ENCODE assay signal across 25 cellular contexts in genomic region chr4:83498187-83498586, GRCh38.
"Had no signal": no experiment of that assay in that cellular context is flagged by ENCODE, and none has a peak within 500 bp of the region (broad histone marks: within the 10 kb centered on the region; RNA-seq: fewer than 3 reads in every experiment).

No MANE protein-coding gene starts in this region.

- H3K27me3 ChIP-seq: hepatocyte, neural progenitor cell, ovary, tibial nerve, vagina had no signal

- H3K9me3 Mint-ChIP-seq: mesothelial cell of epicardium; naive B cell; natural killer cell; nephron progenitor cell; neural progenitor cell; stimulated activated naive CD8-positive, alpha-beta T cell treated with anti-CD3 and anti-CD28 coated beads, Interleukin-15, amount 100 ng/mL, for 72 hours; type B pancreatic cell had no signal

- H3K4me1 ChIP-seq: left ventricle myocardium inferior, neural progenitor cell, prostate gland, tibial nerve, vagina had no signal

- H3K27me3 Mint-ChIP-seq: stimulated activated naive CD8-positive, alpha-beta T cell treated with anti-CD3 and anti-CD28 coated beads, Interleukin-15, amount 100 ng/mL, for 72 hours; type B pancreatic cell had no signal

- ATAC-seq: right cardiac atrium; sciatic nerve; stimulated activated naive CD8-positive, alpha-beta T cell treated with anti-CD3 and anti-CD28 coated beads, Interleukin-15, amount 100 ng/mL, for 72 hours had no signal

- H3K9ac ChIP-seq: neural progenitor cell had no signal

- H3K36me3 Mint-ChIP-seq: mesothelial cell of epicardium, naive B cell, natural killer cell, neural progenitor cell, type B pancreatic cell had no signal

- H3K4me3 Mint-ChIP-seq: mesothelial cell of epicardium; naive B cell; natural killer cell; nephron progenitor cell; neural progenitor cell; stimulated activated naive CD8-positive, alpha-beta T cell treated with anti-CD3 and anti-CD28 coated beads, Interleukin-15, amount 100 ng/mL, for 72 hours; type B pancreatic cell had no signal

- H3K4me3 ChIP-seq: hepatocyte, left ventricle myocardium inferior, lung, neural progenitor cell, ovary, prostate gland, skin epidermis, tibial nerve, vagina had no signal

- H2AFZ ChIP-seq: hepatocyte, neural progenitor cell had no signal

- H3K27ac ChIP-seq: hepatocyte, left ventricle myocardium inferior, neural progenitor cell, ovary, prostate gland, skin epidermis, tibial nerve, vagina had no signal

- H3K27ac Mint-ChIP-seq: mesothelial cell of epicardium; natural killer cell; nephron progenitor cell; neural progenitor cell; stimulated activated naive CD8-positive, alpha-beta T cell treated with anti-CD3 and anti-CD28 coated beads, Interleukin-15, amount 100 ng/mL, for 72 hours; type B pancreatic cell had no signal

- H3K36me3 ChIP-seq: left ventricle myocardium inferior, neural progenitor cell, ovary, prostate gland, tibial nerve, vagina had no signal

- H3K4me2 ChIP-seq: hepatocyte, neural progenitor cell had no signal

- H3K9me3 ChIP-seq: left ventricle myocardium inferior, ovary, prostate gland, tibial nerve, vagina had no signal

- DNase-seq: islet precursor cell; left ventricle myocardium inferior; naive B cell; natural killer cell; nephron progenitor cell; ovary; retina; right cardiac atrium; stimulated activated CD4-positive, alpha-beta T cell treated with anti-CD3 and anti-CD28 coated beads, Interleukin-12 subunit alpha, Interleukin-12 subunit beta, amount 100 ng/mL, for 4 hours; stimulated activated CD4-positive, alpha-beta T cell treated with anti-CD3 and anti-CD28 coated beads, Interleukin-15, amount 100 ng/mL, for 24 hours; stimulated activated CD4-positive, alpha-beta T cell treated with anti-CD3 and anti-CD28 coated beads, Interleukin-2, amount 100 ng/mL, for 24 hours; stimulated activated CD4-positive, alpha-beta T cell treated with anti-CD3 and anti-CD28 coated beads, Interleukin-4, amount 100 ng/mL, for 1 hour; stimulated activated naive CD4-positive, alpha-beta T cell; stimulated activated naive CD8-positive, alpha-beta T cell treated with anti-CD3 and anti-CD28 coated beads, Interleukin-15, amount 100 ng/mL, for 72 hours; substantia nigra had no signal

- H3K79me2 ChIP-seq: hepatocyte had no signal

- H3K4me1 Mint-ChIP-seq: mesothelial cell of epicardium; naive B cell; natural killer cell; nephron progenitor cell; neural progenitor cell; stimulated activated naive CD8-positive, alpha-beta T cell treated with anti-CD3 and anti-CD28 coated beads, Interleukin-15, amount 100 ng/mL, for 72 hours had no signal
